ENCODE assay signal across 9 cellular contexts in the genomic region with DNA sequence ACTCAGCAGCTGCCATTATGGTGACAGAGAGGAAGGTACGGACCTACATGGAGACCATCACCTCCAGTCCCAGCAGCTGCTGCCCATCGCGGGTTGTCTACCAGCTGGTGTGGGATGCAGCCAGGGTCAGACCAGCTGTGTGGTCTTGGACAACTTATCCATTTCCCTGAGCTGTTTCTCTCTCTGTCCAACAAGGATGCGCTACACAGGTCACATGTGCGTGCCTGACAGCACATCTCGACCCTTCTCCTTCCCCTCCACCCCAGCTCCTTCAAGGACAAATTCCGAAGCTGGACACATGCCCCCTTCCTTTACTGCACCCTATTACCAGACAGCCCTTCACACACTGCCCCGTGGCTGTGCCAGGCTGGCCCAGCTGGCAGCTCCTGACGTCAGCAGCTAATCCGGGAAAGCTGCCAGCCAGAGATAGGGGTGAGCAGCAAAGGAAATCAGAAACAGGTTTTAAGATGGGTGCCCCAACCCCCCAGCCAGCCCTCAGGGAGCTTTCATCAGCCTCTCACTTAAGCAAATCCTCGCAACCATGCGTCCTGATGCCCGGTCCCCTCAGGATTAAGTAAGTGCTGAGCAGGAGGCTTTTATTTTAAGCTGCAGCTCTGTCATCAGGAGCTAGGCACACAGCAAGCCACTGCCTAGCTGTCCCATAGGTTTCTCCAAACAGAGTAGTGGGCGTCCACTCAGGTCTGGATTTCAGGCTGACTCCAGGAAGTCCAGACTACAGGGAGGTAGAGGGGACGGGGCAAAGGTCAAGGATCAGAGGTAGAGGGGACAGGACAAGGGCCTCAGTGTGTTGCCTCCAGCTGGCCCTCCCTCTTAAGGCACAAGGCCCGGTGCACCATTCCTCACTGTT. TPM values are rescaled to one million over a fixed set of nuclear protein-coding genes. Genes with fewer than 3 reads are reported as not detected.
DNase-seq lines count a peak whose midpoint lies in the region; ATAC-seq and TF ChIP-seq lines count a peak whose summit lies in the region.
"Had no signal": no experiment of that assay in that cellular context is flagged by ENCODE, and none has a peak within 500 bp of the region (broad histone marks: within the 10 kb centered on the region; RNA-seq: fewer than 3 reads in every experiment).

No MANE protein-coding gene starts in this region.

- TF ChIP-seq CTCF in fibroblast of mammary gland (conservative IDR thresholded peaks at IDR 0.05; ENCODE audit: control insufficient read depth, insufficient read depth, low read depth, low read length) (no peak), osteoblast (IDR thresholded peaks at IDR 0.05; ENCODE audit: extremely low read depth, low read depth, low read length) (no peak)

- no peaks in the 10 kb centered on the region for H3K36me3 Mint-ChIP-seq in activated T-helper 17 cell treated with anti-CD3 and anti-CD28 coated beads, Interleukin-2, amount 50 U/mL, for 72 hours (ENCODE audit: low read depth)
- H3K36me3 Mint-ChIP-seq: activated naive CD8-positive, alpha-beta T cell treated with anti-CD3 and anti-CD28 coated beads, Interleukin-2, amount 10 ng/mL, durations not matched to agents 7 days and 5 days had no signal

- H3K4me3 ChIP-seq in fibroblast of mammary gland (ENCODE audit: control insufficient read depth, low read depth, low read length): no peak overlapping the region
- H3K4me3 ChIP-seq in osteoblast (ENCODE audit: insufficient read depth, low read length): peak overlapping the region; percentile 20

- H2AFZ ChIP-seq in osteoblast (ENCODE audit: low read length): peak overlapping the region; percentile 88

- H3K4me1 Mint-ChIP-seq in activated T-helper 17 cell treated with anti-CD3 and anti-CD28 coated beads, Interleukin-2, amount 50 U/mL, for 72 hours: peaks cover 5% of the 10 kb centered on the region

- no peak overlapping the region for H3K4me3 Mint-ChIP-seq in activated T-helper 17 cell treated with anti-CD3 and anti-CD28 coated beads, Interleukin-2, amount 50 U/mL, for 72 hours
- H3K4me3 Mint-ChIP-seq: activated naive CD8-positive, alpha-beta T cell treated with anti-CD3 and anti-CD28 coated beads, Interleukin-2, amount 10 ng/mL, durations not matched to agents 7 days and 5 days had no signal

- peaks cover 11% of the 10 kb centered on the region for H3K4me1 ChIP-seq in osteoblast (ENCODE audit: insufficient read depth, low read length)

- peaks cover under 1% of the 10 kb centered on the region for H3K36me3 ChIP-seq in osteoblast (ENCODE audit: insufficient read depth, low read length)

- DNase-seq in DMS153 (lab: John Stamatoyannopoulos, UW): peak; percentile 66
- DNase-seq in NCI-H82 treated with DMSO at 0.1 percent for 48 hours (lab: John Stamatoyannopoulos, UW; ENCODE audit: unreplicated experiment): peak; percentile 72
- peak; percentile 84 for DNase-seq in fibroblast of mammary gland (ENCODE audit: low read depth)
- DNase-seq in osteoblast (ENCODE audit: insufficient read length, low spot score, missing footprints): peak; percentile 94
- DNase-seq in NCI-H146 (lab: John Stamatoyannopoulos, UW): no peak
- DNase-seq in mesenteric fat pad (ENCODE audit: low spot score): no peak
- DNase-seq: activated naive CD8-positive, alpha-beta T cell treated with anti-CD3 and anti-CD28 coated beads, Interleukin-2, amount 10 ng/mL, durations not matched to agents 7 days and 5 days had no signal

- no peaks in the 10 kb centered on the region for H3K9me3 ChIP-seq in osteoblast (ENCODE audit: low read depth, low read length)

- H3K27ac Mint-ChIP-seq in activated T-helper 17 cell treated with anti-CD3 and anti-CD28 coated beads, Interleukin-2, amount 50 U/mL, for 72 hours: no peak overlapping the region
- H3K27ac Mint-ChIP-seq: activated naive CD8-positive, alpha-beta T cell treated with anti-CD3 and anti-CD28 coated beads, Interleukin-2, amount 10 ng/mL, durations not matched to agents 7 days and 5 days had no signal

- H3K27me3 ChIP-seq in osteoblast (ENCODE audit: insufficient read depth, low read length): no peaks in the 10 kb centered on the region

- H3K4me2 ChIP-seq in osteoblast (ENCODE audit: insufficient read depth, low read length): peak overlapping the region; percentile 62

- H3K9me3 Mint-ChIP-seq in activated T-helper 17 cell treated with anti-CD3 and anti-CD28 coated beads, Interleukin-2, amount 50 U/mL, for 72 hours: no peaks in the 10 kb centered on the region
- H3K9me3 Mint-ChIP-seq: activated naive CD8-positive, alpha-beta T cell treated with anti-CD3 and anti-CD28 coated beads, Interleukin-2, amount 10 ng/mL, durations not matched to agents 7 days and 5 days had no signal

- H3K79me2 ChIP-seq in osteoblast (ENCODE audit: insufficient read depth, low read length): no peaks in the 10 kb centered on the region

- H3K27me3 Mint-ChIP-seq in activated T-helper 17 cell treated with anti-CD3 and anti-CD28 coated beads, Interleukin-2, amount 50 U/mL, for 72 hours: no peaks in the 10 kb centered on the region
- H3K27me3 Mint-ChIP-seq: activated naive CD8-positive, alpha-beta T cell treated with anti-CD3 and anti-CD28 coated beads, Interleukin-2, amount 10 ng/mL, durations not matched to agents 7 days and 5 days had no signal

- no peaks in the 10 kb centered on the region for H4K20me1 ChIP-seq in osteoblast (ENCODE audit: insufficient read depth, low read length)

- no peak for ATAC-seq in activated T-helper 17 cell treated with anti-CD3 and anti-CD28 coated beads, Interleukin-2, amount 50 U/mL, for 72 hours (replicated peaks)
- no peak for ATAC-seq in HG02970 (IDR thresholded peaks at IDR 0.05; ENCODE audit: low FRiP score, unreplicated experiment)

- peak overlapping the region; percentile 58 for H3K27ac ChIP-seq in osteoblast (ENCODE audit: low read depth, low read length)

RNA-seq across cellular contexts. Expression of gene TEF, which starts 20.3 kb away (rescaled TPM):
- 17.4 and 18.3 TPM in 2 replicates for total RNA-seq in osteoblast
- total RNA-seq in activated T-helper 17 cell treated with anti-CD3 and anti-CD28 coated beads, Interleukin-2, amount 50 U/mL, for 72 hours: 1 to 10 TPM; 2.4 to 4.0 TPM
- 15.6 TPM for total RNA-seq in mesenteric fat pad

RNA-seq across cellular contexts. Expression of gene TOB2, which starts 44.6 kb away (rescaled TPM):
- total RNA-seq in osteoblast: 28.0 and 29.0 TPM in 2 replicates
- 10 to 100 TPM; 38.5 to 40.8 TPM for total RNA-seq in activated T-helper 17 cell treated with anti-CD3 and anti-CD28 coated beads, Interleukin-2, amount 50 U/mL, for 72 hours
- 82.4 TPM for total RNA-seq in mesenteric fat pad

Comparison
In these comparisons a context has a peak if more than half of its experiments do, and no peak if none do; other contexts are left out.
1. DNase-seq: peak in DMS153 (single experiment), NCI-H82 treated with DMSO at 0.1 percent for 48 hours (single experiment), fibroblast of mammary gland (single experiment) and osteoblast (single experiment); none in NCI-H146 (single experiment) and mesenteric fat pad (single experiment).